ENCODE assay signal across 8 cellular contexts in genomic region chr20:44521484-44522481, GRCh38. TPM values are rescaled to one million over a fixed set of nuclear protein-coding genes. Genes with fewer than 3 reads are reported as not detected.
DNase-seq lines count a peak whose midpoint lies in the region; TF ChIP-seq lines count a peak whose summit lies in the region.

SERINC3 (minus strand) TSS chr20:44522070; CDS start chr20:44521951, 119 bp downstream.

- peak within 1 kb of the TSS; percentile 87 for H3K9ac ChIP-seq in neuronal stem cell (ENCODE audit: low read depth, low read length, poor library complexity)

- H4K91ac ChIP-seq in neuronal stem cell (ENCODE audit: low read depth, low read length, poor library complexity): no peak within 1 kb of the TSS

- DNase-seq in GM04503 (ENCODE audit: low read depth): peak; percentile 73
- peak; percentile 63 for DNase-seq in HFF-Myc (ENCODE audit: extremely low read depth, low read depth)
- peak; percentile 97 for DNase-seq in NAMALWA (ENCODE audit: low spot score)
- peak; percentile 92 for DNase-seq in SK-N-DZ (ENCODE audit: low spot score)
- peak; percentile 99 for DNase-seq in activated naive CD4-positive, alpha-beta T cell treated with anti-CD3 and anti-CD28 coated beads for 36 hours
- DNase-seq in foreskin melanocyte: peak; percentile 82
- peak; percentile 81 for DNase-seq in neuronal stem cell (ENCODE audit: low spot score)

- H3K4me2 ChIP-seq in neuronal stem cell (ENCODE audit: insufficient read depth, low read length, poor library complexity, severe bottlenecking): peak within 1 kb of the TSS; percentile 84

- H2AK5ac ChIP-seq in neuronal stem cell (ENCODE audit: low read depth, low read length): no peak within 1 kb of the TSS

- intact Hi-C loops in activated naive CD4-positive, alpha-beta T cell treated with anti-CD3 and anti-CD28 coated beads for 36 hours (cut with micrococcal nuclease): loop anchor here (1.0 to 5.0 kb wide), 7 partner anchors 26 to 446 kb away; partner anchors contain the start of genes OSER1, STK4, TTPAL and YWHAB

- peaks cover 47% of the 10 kb centered on the region for H3K4me1 Mint-ChIP-seq in activated naive CD4-positive, alpha-beta T cell treated with anti-CD3 and anti-CD28 coated beads for 36 hours (ENCODE audit: low read depth)

- no peak for TF ChIP-seq CTCF in HFF-Myc (IDR thresholded peaks at IDR 0.05; ENCODE audit: low read depth, low read length, missing control alignments)
- TF ChIP-seq CTCF in subcutaneous adipose tissue (IDR thresholded peaks at IDR 0.05; ENCODE audit: low read depth): no peak

- H2BK5ac ChIP-seq in neuronal stem cell (ENCODE audit: low read length): no peak within 1 kb of the TSS

- no CpG with 5 or more reads among the region's 49 CpGs for WGBS in neuronal stem cell (ENCODE audit: extremely low coverage in 2 of 2, insufficient read length in 2 of 2, insufficient replicate concordance in 1 of 2), 2 donors

- H3K4me3 Mint-ChIP-seq in activated naive CD4-positive, alpha-beta T cell treated with anti-CD3 and anti-CD28 coated beads for 36 hours: peak within 1 kb of the TSS; percentile 82

- peak within 1 kb of the TSS; percentile 37 for H3K27ac ChIP-seq in neuronal stem cell (replicated peaks; ENCODE audit: low read length)

- peaks cover 0 to 2% of the 10 kb centered on the region in 2 donors for H3K36me3 ChIP-seq in neuronal stem cell (replicated peaks in 1 of 2; ENCODE audit: control insufficient read depth in 2 of 2, insufficient read depth in 2 of 2, low read length in 2 of 2)

- no peaks in the 10 kb centered on the region for H3K9me3 ChIP-seq in neuronal stem cell (replicated peaks in 1 of 2; ENCODE audit: control insufficient read depth in 2 of 2, insufficient read depth in 1 of 2, low read depth in 1 of 2, low read length in 2 of 2)

- peak within 1 kb of the TSS; percentile 94 for H3K27ac Mint-ChIP-seq in activated naive CD4-positive, alpha-beta T cell treated with anti-CD3 and anti-CD28 coated beads for 36 hours

- CTCF ChIA-PET in activated naive CD4-positive, alpha-beta T cell treated with anti-CD3 and anti-CD28 coated beads for 36 hours (lab: Charles Lee): interaction anchor here (0.6 to 1.9 kb wide), 5 partner anchors 12 to 304 kb away, joined by 3 to 4 read pairs (median 3); partner anchors contain the start of gene TTPAL

- peak within 1 kb of the TSS; percentile 93 for H2AFZ ChIP-seq in neuronal stem cell (ENCODE audit: low read length)

- H3K23ac ChIP-seq in neuronal stem cell (ENCODE audit: low read depth, low read length, poor library complexity): peak within 1 kb of the TSS; percentile 40

- no peak within 1 kb of the TSS for H2BK15ac ChIP-seq in neuronal stem cell (ENCODE audit: low read length)

- H3K27me3 Mint-ChIP-seq in activated naive CD4-positive, alpha-beta T cell treated with anti-CD3 and anti-CD28 coated beads for 36 hours (ENCODE audit: low read depth): no peaks in the 10 kb centered on the region

- no peak within 1 kb of the TSS for H2BK120ac ChIP-seq in neuronal stem cell (ENCODE audit: low read depth, low read length)

- no peak within 1 kb of the TSS for H2BK12ac ChIP-seq in neuronal stem cell (ENCODE audit: low read length)

- no peaks in the 10 kb centered on the region for H3K27me3 ChIP-seq in neuronal stem cell (ENCODE audit: control insufficient read depth in 3 of 3, insufficient read depth in 3 of 3, low read depth in 1 of 3, low read length in 3 of 3)

- peak within 1 kb of the TSS; percentile 49 for H3K18ac ChIP-seq in neuronal stem cell (ENCODE audit: low read length)

- H3K4me1 ChIP-seq in neuronal stem cell (ENCODE audit: control insufficient read depth in 2 of 2, insufficient read depth in 1 of 2, low read depth in 1 of 2, low read length in 2 of 2): peaks cover 7 to 14% of the 10 kb centered on the region in 2 donors

- H4K8ac ChIP-seq in neuronal stem cell (ENCODE audit: low read depth, low read length): no peak within 1 kb of the TSS

- peak within 1 kb of the TSS; percentile 56 for H3K14ac ChIP-seq in neuronal stem cell (ENCODE audit: low read length)

- H3K9me3 Mint-ChIP-seq in activated naive CD4-positive, alpha-beta T cell treated with anti-CD3 and anti-CD28 coated beads for 36 hours: no peaks in the 10 kb centered on the region

- no peak within 1 kb of the TSS for H3K4ac ChIP-seq in neuronal stem cell (ENCODE audit: low read length)

- peaks cover 2% of the 10 kb centered on the region for H3K36me3 Mint-ChIP-seq in activated naive CD4-positive, alpha-beta T cell treated with anti-CD3 and anti-CD28 coated beads for 36 hours (ENCODE audit: low read depth)

- H3K79me1 ChIP-seq in neuronal stem cell (ENCODE audit: low read depth, low read length): peaks cover 2% of the 10 kb centered on the region

- H3K4me3 ChIP-seq in HFF-Myc (replicated peaks; ENCODE audit: low read depth, low read length) (peak within 1 kb of the TSS; percentile 97), neuronal stem cell (ENCODE audit: low read length in 2 of 2) (peak within 1 kb of the TSS; percentile 89 to 98)

RNA-seq across cellular contexts. Expression of gene SERINC3, which starts in this region (rescaled TPM):
- 36.5 and 36.8 TPM in 2 replicates for polyA plus RNA-seq in SK-N-DZ (2014; cell fraction: cytosol; rRNA removed)
- polyA plus RNA-seq in SK-N-DZ (2014; cell fraction: nucleus; rRNA removed): 16.3 and 19.1 TPM in 2 replicates
- total RNA-seq in activated naive CD4-positive, alpha-beta T cell treated with anti-CD3 and anti-CD28 coated beads for 36 hours: 10 to 100 TPM; 48.7 to 50.2 TPM
- polyA plus RNA-seq in neuronal stem cell (2013, experiment 1 of 2): 30.6 TPM
- polyA plus RNA-seq in neuronal stem cell (2013, experiment 2 of 2): 30.8 TPM
- total RNA-seq in subcutaneous adipose tissue: 100 to 1,000 TPM; 137 to 178 (median 148) TPM

Comparison
In these comparisons a context has a peak if more than half of its experiments do, and no peak if none do; other contexts are left out.
1. Peak in every context shown above with its lines: DNase-seq, H3K4me3 ChIP-seq and H3K27ac ChIP-seq.